In the genomic region with DNA sequence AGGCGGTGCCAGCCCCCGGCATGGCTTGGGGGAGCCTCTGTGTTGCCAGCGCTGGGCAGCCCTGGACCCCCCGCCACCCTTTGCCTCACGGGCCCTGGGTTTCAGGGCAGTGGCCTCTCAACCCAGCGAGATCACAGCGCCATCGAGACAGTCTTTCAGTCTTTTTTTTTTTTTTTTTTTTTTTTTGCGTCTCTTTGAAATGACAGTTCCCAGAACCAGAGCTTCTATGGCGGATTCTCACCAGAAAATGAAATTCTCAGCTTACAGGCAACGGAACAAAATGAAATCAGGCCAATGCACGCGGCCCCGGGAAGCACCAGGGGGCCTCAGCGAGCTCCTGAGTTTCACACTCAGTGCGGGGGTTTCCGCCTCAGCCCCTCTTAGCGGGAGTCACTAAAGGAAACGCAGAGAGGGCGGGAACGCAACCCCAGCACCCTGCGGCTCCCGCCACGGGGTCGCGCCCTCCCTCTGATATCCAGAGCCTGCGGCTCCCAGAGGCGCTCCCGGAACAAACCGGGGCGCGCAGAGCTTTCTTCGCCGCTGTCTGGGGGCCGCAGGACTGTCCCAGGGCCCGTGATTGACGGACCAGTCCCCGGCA, we compare ENCODE assay signal across 1 cellular context.
TF ChIP-seq lines count a peak whose summit lies in the region.

No MANE protein-coding gene starts in this region.

TF ChIP-seq in HEK293, 187 proteins besides CTCF, POLR2A, EP300 and RAD21 (continued from another document):
- TF ChIP-seq, protein P1, sequence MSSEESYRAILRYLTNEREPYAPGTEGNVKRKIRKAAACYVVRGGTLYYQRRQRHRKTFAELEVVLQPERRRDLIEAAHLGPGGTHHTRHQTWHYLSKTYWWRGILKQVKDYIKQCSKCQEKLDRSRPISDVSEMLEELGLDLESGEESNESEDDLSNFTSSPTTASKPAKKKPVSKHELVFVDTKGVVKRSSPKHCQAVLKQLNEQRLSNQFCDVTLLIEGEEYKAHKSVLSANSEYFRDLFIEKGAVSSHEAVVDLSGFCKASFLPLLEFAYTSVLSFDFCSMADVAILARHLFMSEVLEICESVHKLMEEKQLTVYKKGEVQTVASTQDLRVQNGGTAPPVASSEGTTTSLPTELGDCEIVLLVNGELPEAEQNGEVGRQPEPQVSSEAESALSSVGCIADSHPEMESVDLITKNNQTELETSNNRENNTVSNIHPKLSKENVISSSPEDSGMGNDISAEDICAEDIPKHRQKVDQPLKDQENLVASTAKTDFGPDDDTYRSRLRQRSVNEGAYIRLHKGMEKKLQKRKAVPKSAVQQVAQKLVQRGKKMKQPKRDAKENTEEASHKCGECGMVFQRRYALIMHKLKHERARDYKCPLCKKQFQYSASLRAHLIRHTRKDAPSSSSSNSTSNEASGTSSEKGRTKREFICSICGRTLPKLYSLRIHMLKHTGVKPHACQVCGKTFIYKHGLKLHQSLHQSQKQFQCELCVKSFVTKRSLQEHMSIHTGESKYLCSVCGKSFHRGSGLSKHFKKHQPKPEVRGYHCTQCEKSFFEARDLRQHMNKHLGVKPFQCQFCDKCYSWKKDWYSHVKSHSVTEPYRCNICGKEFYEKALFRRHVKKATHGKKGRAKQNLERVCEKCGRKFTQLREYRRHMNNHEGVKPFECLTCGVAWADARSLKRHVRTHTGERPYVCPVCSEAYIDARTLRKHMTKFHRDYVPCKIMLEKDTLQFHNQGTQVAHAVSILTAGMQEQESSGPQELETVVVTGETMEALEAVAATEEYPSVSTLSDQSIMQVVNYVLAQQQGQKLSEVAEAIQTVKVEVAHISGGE (tag by site-specific recombination; conservative IDR thresholded peaks at IDR 0.05; ENCODE audit: low read depth): peak; percentile 60
- TF ChIP-seq, protein P2, sequence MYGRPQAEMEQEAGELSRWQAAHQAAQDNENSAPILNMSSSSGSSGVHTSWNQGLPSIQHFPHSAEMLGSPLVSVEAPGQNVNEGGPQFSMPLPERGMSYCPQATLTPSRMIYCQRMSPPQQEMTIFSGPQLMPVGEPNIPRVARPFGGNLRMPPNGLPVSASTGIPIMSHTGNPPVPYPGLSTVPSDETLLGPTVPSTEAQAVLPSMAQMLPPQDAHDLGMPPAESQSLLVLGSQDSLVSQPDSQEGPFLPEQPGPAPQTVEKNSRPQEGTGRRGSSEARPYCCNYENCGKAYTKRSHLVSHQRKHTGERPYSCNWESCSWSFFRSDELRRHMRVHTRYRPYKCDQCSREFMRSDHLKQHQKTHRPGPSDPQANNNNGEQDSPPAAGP (tag by site-specific recombination; IDR thresholded peaks at IDR 0.05): peak; percentile 43; the same call in 1 of the 2 replicates
- TF ChIP-seq, protein P3, sequence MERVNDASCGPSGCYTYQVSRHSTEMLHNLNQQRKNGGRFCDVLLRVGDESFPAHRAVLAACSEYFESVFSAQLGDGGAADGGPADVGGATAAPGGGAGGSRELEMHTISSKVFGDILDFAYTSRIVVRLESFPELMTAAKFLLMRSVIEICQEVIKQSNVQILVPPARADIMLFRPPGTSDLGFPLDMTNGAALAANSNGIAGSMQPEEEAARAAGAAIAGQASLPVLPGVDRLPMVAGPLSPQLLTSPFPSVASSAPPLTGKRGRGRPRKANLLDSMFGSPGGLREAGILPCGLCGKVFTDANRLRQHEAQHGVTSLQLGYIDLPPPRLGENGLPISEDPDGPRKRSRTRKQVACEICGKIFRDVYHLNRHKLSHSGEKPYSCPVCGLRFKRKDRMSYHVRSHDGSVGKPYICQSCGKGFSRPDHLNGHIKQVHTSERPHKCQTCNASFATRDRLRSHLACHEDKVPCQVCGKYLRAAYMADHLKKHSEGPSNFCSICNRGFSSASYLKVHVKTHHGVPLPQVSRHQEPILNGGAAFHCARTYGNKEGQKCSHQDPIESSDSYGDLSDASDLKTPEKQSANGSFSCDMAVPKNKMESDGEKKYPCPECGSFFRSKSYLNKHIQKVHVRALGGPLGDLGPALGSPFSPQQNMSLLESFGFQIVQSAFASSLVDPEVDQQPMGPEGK (tag by site-specific recombination; IDR thresholded peaks at IDR 0.05): peak; percentile 94; the same call in 1 of the 2 replicates
- TF ChIP-seq, protein P4, sequence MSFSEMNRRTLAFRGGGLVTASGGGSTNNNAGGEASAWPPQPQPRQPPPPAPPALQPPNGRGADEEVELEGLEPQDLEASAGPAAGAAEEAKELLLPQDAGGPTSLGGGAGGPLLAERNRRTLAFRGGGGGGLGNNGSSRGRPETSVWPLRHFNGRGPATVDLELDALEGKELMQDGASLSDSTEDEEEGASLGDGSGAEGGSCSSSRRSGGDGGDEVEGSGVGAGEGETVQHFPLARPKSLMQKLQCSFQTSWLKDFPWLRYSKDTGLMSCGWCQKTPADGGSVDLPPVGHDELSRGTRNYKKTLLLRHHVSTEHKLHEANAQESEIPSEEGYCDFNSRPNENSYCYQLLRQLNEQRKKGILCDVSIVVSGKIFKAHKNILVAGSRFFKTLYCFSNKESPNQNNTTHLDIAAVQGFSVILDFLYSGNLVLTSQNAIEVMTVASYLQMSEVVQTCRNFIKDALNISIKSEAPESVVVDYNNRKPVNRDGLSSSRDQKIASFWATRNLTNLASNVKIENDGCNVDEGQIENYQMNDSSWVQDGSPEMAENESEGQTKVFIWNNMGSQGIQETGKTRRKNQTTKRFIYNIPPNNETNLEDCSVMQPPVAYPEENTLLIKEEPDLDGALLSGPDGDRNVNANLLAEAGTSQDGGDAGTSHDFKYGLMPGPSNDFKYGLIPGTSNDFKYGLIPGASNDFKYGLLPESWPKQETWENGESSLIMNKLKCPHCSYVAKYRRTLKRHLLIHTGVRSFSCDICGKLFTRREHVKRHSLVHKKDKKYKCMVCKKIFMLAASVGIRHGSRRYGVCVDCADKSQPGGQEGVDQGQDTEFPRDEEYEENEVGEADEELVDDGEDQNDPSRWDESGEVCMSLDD (tag by site-specific recombination; IDR thresholded peaks at IDR 0.05): peak; percentile 62
- TF ChIP-seq ZNF629 (tag by site-specific recombination; IDR thresholded peaks at IDR 0.05) (peak; percentile 59; the same call in 1 of the 2 replicates), ZBTB8A (tag by site-specific recombination; IDR thresholded peaks at IDR 0.05) (peak; percentile 52), KLF1 (tag by site-specific recombination; IDR thresholded peaks at IDR 0.05) (peak; percentile 53), ZNF423 (tag by site-specific recombination; IDR thresholded peaks at IDR 0.05) (peak; percentile 98), ZNF169 (tag by site-specific recombination; IDR thresholded peaks at IDR 0.05) (no peak), ZNF184 (tag by site-specific recombination; IDR thresholded peaks at IDR 0.05) (no peak), HOXC10 (CRISPR knock-in tag; IDR thresholded peaks at IDR 0.05) (no peak), GFI1B (tag by site-specific recombination; IDR thresholded peaks at IDR 0.05) (peak; percentile 43; the same call in 1 of the 2 replicates), SP7 (tag by site-specific recombination; IDR thresholded peaks at IDR 0.05) (peak; percentile 86), ZNF341 (tag by site-specific recombination; IDR thresholded peaks at IDR 0.05; ENCODE audit: low read depth) (peak; percentile 37; the same call in 1 of the 2 replicates), GLIS1 (tag by site-specific recombination; IDR thresholded peaks at IDR 0.05) (peak; percentile 91), WT1 (tag by site-specific recombination; IDR thresholded peaks at IDR 0.05) (peak; percentile 89), ZBTB7A (tag by site-specific recombination; IDR thresholded peaks at IDR 0.05; ENCODE audit: low read depth) (no peak; the same call in 1 of the 2 replicates), ZNF366 (tag by site-specific recombination; conservative IDR thresholded peaks at IDR 0.05) (0 out of 2 replicates have a peak, but pooled peaks have one; percentile 15), ZNF555 (tag by site-specific recombination; conservative IDR thresholded peaks at IDR 0.05) (no peak), ZXDB (tag by site-specific recombination; IDR thresholded peaks at IDR 0.05) (peak; percentile 83), ZNF596 (tag by site-specific recombination; IDR thresholded peaks at IDR 0.05) (0 out of 2 replicates have a peak, but pooled peaks have one; percentile 47), ZNF335 (tag by site-specific recombination; conservative IDR thresholded peaks at IDR 0.05) (peak; percentile 98), ZBTB1 (tag by site-specific recombination; IDR thresholded peaks at IDR 0.05) (no peak), ZNF426 (tag by site-specific recombination; IDR thresholded peaks at IDR 0.05) (no peak), ZNF23 (tag by site-specific recombination; IDR thresholded peaks at IDR 0.05; ENCODE audit: borderline replicate concordance) (no peak), ZNF561 (tag by site-specific recombination; IDR thresholded peaks at IDR 0.05; ENCODE audit: borderline replicate concordance) (peak; percentile 84), PRDM1 (tag by site-specific recombination; IDR thresholded peaks at IDR 0.05) (0 out of 2 replicates have a peak, but pooled peaks have one; percentile 12), ZIC2 (tag by site-specific recombination; IDR thresholded peaks at IDR 0.05) (peak; percentile 94), ZNF394 (tag by site-specific recombination; IDR thresholded peaks at IDR 0.05; ENCODE audit: borderline replicate concordance) (peak; percentile 28; the same call in 1 of the 2 replicates), ZNF600 (tag by site-specific recombination; IDR thresholded peaks at IDR 0.05) (peak; percentile 81; the same call in 1 of the 2 replicates), KLF16 (tag by site-specific recombination; IDR thresholded peaks at IDR 0.05) (peak; percentile 72)
- TF ChIP-seq, protein P5, sequence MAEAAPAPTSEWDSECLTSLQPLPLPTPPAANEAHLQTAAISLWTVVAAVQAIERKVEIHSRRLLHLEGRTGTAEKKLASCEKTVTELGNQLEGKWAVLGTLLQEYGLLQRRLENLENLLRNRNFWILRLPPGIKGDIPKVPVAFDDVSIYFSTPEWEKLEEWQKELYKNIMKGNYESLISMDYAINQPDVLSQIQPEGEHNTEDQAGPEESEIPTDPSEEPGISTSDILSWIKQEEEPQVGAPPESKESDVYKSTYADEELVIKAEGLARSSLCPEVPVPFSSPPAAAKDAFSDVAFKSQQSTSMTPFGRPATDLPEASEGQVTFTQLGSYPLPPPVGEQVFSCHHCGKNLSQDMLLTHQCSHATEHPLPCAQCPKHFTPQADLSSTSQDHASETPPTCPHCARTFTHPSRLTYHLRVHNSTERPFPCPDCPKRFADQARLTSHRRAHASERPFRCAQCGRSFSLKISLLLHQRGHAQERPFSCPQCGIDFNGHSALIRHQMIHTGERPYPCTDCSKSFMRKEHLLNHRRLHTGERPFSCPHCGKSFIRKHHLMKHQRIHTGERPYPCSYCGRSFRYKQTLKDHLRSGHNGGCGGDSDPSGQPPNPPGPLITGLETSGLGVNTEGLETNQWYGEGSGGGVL (tag by site-specific recombination; IDR thresholded peaks at IDR 0.05): peak; percentile 69
- TF ChIP-seq, protein P6, sequence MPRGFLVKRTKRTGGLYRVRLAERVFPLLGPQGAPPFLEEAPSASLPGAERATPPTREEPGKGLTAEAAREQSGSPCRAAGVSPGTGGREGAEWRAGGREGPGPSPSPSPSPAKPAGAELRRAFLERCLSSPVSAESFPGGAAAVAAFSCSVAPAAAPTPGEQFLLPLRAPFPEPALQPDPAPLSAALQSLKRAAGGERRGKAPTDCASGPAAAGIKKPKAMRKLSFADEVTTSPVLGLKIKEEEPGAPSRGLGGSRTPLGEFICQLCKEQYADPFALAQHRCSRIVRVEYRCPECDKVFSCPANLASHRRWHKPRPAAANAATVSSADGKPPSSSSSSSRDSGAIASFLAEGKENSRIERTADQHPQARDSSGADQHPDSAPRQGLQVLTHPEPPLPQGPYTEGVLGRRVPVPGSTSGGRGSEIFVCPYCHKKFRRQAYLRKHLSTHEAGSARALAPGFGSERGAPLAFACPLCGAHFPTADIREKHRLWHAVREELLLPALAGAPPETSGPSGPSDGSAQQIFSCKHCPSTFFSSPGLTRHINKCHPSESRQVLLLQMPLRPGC (tag by site-specific recombination; IDR thresholded peaks at IDR 0.05): 0 out of 2 replicates have a peak, but pooled peaks have one; percentile 45
- TF ChIP-seq, protein P7, sequence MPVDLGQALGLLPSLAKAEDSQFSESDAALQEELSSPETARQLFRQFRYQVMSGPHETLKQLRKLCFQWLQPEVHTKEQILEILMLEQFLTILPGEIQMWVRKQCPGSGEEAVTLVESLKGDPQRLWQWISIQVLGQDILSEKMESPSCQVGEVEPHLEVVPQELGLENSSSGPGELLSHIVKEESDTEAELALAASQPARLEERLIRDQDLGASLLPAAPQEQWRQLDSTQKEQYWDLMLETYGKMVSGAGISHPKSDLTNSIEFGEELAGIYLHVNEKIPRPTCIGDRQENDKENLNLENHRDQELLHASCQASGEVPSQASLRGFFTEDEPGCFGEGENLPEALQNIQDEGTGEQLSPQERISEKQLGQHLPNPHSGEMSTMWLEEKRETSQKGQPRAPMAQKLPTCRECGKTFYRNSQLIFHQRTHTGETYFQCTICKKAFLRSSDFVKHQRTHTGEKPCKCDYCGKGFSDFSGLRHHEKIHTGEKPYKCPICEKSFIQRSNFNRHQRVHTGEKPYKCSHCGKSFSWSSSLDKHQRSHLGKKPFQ (tag by site-specific recombination; IDR thresholded peaks at IDR 0.05): 0 out of 2 replicates have a peak, but pooled peaks have one; percentile 30
- TF ChIP-seq, protein P8, sequence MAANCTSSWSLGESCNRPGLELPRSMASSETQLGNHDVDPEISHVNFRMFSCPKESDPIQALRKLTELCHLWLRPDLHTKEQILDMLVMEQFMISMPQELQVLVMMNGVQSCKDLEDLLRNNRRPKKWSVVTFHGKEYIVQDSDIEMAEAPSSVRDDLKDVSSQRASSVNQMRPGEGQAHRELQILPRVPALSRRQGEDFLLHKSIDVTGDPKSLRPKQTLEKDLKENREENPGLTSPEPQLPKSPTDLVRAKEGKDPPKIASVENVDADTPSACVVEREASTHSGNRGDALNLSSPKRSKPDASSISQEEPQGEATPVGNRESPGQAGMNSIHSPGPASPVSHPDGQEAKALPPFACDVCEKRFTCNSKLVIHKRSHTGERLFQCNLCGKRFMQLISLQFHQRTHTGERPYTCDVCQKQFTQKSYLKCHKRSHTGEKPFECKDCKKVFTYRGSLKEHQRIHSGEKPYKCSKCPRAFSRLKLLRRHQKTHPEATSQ (tag by site-specific recombination; IDR thresholded peaks at IDR 0.05): 0 out of 2 replicates have a peak, but pooled peaks have one; percentile 14
- TF ChIP-seq, protein P9, sequence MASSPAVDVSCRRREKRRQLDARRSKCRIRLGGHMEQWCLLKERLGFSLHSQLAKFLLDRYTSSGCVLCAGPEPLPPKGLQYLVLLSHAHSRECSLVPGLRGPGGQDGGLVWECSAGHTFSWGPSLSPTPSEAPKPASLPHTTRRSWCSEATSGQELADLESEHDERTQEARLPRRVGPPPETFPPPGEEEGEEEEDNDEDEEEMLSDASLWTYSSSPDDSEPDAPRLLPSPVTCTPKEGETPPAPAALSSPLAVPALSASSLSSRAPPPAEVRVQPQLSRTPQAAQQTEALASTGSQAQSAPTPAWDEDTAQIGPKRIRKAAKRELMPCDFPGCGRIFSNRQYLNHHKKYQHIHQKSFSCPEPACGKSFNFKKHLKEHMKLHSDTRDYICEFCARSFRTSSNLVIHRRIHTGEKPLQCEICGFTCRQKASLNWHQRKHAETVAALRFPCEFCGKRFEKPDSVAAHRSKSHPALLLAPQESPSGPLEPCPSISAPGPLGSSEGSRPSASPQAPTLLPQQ (tag by site-specific recombination; IDR thresholded peaks at IDR 0.05): peak; percentile 48; the same call in 1 of the 2 replicates
